Comparison of ENCODE assay signal across 16 cellular contexts in genomic region chr3:58011580-58011979, GRCh38. TPM values are rescaled to one million over a fixed set of nuclear protein-coding genes. Genes with fewer than 3 reads are reported as not detected.
DNase-seq lines count a peak whose midpoint lies in the region; TF ChIP-seq lines count a peak whose summit lies in the region.
"Had no signal": no experiment of that assay in that cellular context is flagged by ENCODE, and none has a peak within 500 bp of the region (broad histone marks: within the 10 kb centered on the region; RNA-seq: fewer than 3 reads in every experiment).

No MANE protein-coding gene starts in this region.

- H3K79me1 ChIP-seq in trophoblast cell (ENCODE audit: low read length) = peaks cover 16% of the 10 kb centered on the region

- no peak overlapping the region for H2BK5ac ChIP-seq in trophoblast cell (ENCODE audit: low read depth, low read length, poor library complexity)

- H2BK120ac ChIP-seq in trophoblast cell (ENCODE audit: insufficient read depth, low read length, poor library complexity) = no peak overlapping the region

- H3K4me3 ChIP-seq in AG04449 (ENCODE audit: low read depth, low read length) (peak overlapping the region; percentile 33), trophoblast cell (ENCODE audit: low read depth, low read length) (no peak overlapping the region)
- H3K4me3 ChIP-seq: SJCRH30 had no signal

- H2AFZ ChIP-seq in trophoblast cell (ENCODE audit: insufficient read depth, low read length, poor library complexity) = no peak overlapping the region

- WGBS in trophoblast cell (ENCODE audit: extremely low coverage, insufficient coverage, insufficient read length) = no CpG with 5 or more reads among the region's 3 CpGs

- peaks cover 0 to 3% of the 10 kb centered on the region in 2 experiments for H3K36me3 ChIP-seq in trophoblast cell (ENCODE audit: control insufficient read depth in 1 of 2, insufficient read depth in 2 of 2, low read length in 2 of 2)
- H3K36me3 ChIP-seq: SJCRH30 had no signal

- H2AK5ac ChIP-seq in trophoblast cell (ENCODE audit: low read length) = no peak overlapping the region

- H3K18ac ChIP-seq in trophoblast cell (ENCODE audit: low read length) = no peak overlapping the region

- H3K27ac ChIP-seq in RWPE1 (peak overlapping the region; percentile 84), epithelial cell of prostate (peak overlapping the region; percentile 99), trophoblast cell (ENCODE audit: low read depth, low read length) (no peak overlapping the region)
- H3K27ac ChIP-seq: SJCRH30 had no signal

- H4K8ac ChIP-seq in trophoblast cell (ENCODE audit: low read depth, low read length) = no peak overlapping the region

- DNase-seq in AG04449 (ENCODE audit: low read depth, low spot score) (no peak), RWPE1 (ENCODE audit: low spot score) (no peak), epithelial cell of prostate (ENCODE audit: low read depth, low spot score) (no peak), trophoblast cell (no peak), epidermal melanocyte (ENCODE audit: insufficient read length, low spot score) (no peak), NCI-H2196 treated with DMSO at 0.1 percent for 48 hours (lab: John Stamatoyannopoulos, UW; ENCODE audit: unreplicated experiment) (no peak), NCI-H2029 treated with DMSO at 0.1 percent for 48 hours (lab: John Stamatoyannopoulos, UW) (no peak)
- DNase-seq in stimulated activated CD4-positive, alpha-beta T cell treated with anti-CD3 and anti-CD28 coated beads, Interleukin-4, amount 100 ng/mL, for 24 hours = no peak
- DNase-seq: activated CD4-positive, alpha-beta T cell treated with anti-CD3 and anti-CD28 coated beads for 36 hours; activated gamma-delta T cell treated with Interleukin-2 at 50 U/mL for 16 hours; hypothalamus; midbrain; NCI-H1092; NCI-H524; stimulated activated CD4-positive, alpha-beta T cell treated with anti-CD3 and anti-CD28 coated beads, Interleukin-12 subunit alpha, Interleukin-12 subunit beta, amount 100 ng/mL, for 4 hours had no signal

- H4K12ac ChIP-seq in trophoblast cell (ENCODE audit: low read depth, low read length) = no peak overlapping the region

- peaks cover 28 to 40% of the 10 kb centered on the region in 2 experiments for H3K4me1 ChIP-seq in trophoblast cell (ENCODE audit: control insufficient read depth in 1 of 2, insufficient read depth in 2 of 2, low read length in 2 of 2)

- H3K14ac ChIP-seq in trophoblast cell (ENCODE audit: low read length) = no peak overlapping the region

- H3K27me3 ChIP-seq in trophoblast cell (ENCODE audit: insufficient read depth, low read length) = no peaks in the 10 kb centered on the region
- H3K27me3 ChIP-seq: SJCRH30 had no signal

- no peak overlapping the region for H4K91ac ChIP-seq in trophoblast cell (ENCODE audit: low read depth, low read length)

- H3K4me2 ChIP-seq in trophoblast cell (ENCODE audit: low read length) = peak overlapping the region; percentile 30

- H3K23ac ChIP-seq in trophoblast cell (ENCODE audit: low read length) = no peak overlapping the region

- H3K9me3 ChIP-seq in trophoblast cell (ENCODE audit: insufficient read depth, low read depth, low read length) = peaks cover 3% of the 10 kb centered on the region
- H3K9me3 ChIP-seq: SJCRH30 had no signal

- peaks cover 49% of the 10 kb centered on the region for H3K79me2 ChIP-seq in trophoblast cell (ENCODE audit: control insufficient read depth, insufficient read depth, low read length, poor library complexity)

- H2BK12ac ChIP-seq in trophoblast cell (ENCODE audit: low read length) = no peak overlapping the region

- H3K9ac ChIP-seq in trophoblast cell (ENCODE audit: low read length) = no peak overlapping the region

- TF ChIP-seq CTCF in AG04449 (IDR thresholded peaks at IDR 0.05; ENCODE audit: insufficient read depth, low read length, missing control alignments) (no peak), RWPE1 (conservative IDR thresholded peaks at IDR 0.05; ENCODE audit: low read depth) (no peak)

- CTCF ChIA-PET in AG04449 (lab: Yijun Ruan, JAX) = interaction anchor here (0.7 to 1.3 kb wide), 6 partner anchors 30 to 166 kb away, joined by 3 to 5 read pairs (median 4); no protein-coding TSS in a partner anchor
- CTCF ChIA-PET in RWPE1 (lab: Yijun Ruan, JAX) = no interaction called here

- POLR2A ChIA-PET in AG04449 (lab: Yijun Ruan, JAX) = interaction anchor here (0.7 to 1.0 kb wide), 3 partner anchors 32 to 51 kb away, joined by 3 read pairs; no protein-coding TSS in a partner anchor
- POLR2A ChIA-PET in RWPE1 (lab: Yijun Ruan, JAX; ENCODE audit: low non-redundant PET) = no interaction called here

- H3K4ac ChIP-seq in trophoblast cell (ENCODE audit: low read depth, low read length) = peak overlapping the region; percentile 18

RNA-seq across cellular contexts. Expression of gene FLNB, which starts 3.4 kb away (rescaled TPM):
- 139 and 141 TPM in 2 replicates for polyA plus RNA-seq in trophoblast cell (2013)
